8 cellular contexts compared by ENCODE assay signal in the genomic region with DNA sequence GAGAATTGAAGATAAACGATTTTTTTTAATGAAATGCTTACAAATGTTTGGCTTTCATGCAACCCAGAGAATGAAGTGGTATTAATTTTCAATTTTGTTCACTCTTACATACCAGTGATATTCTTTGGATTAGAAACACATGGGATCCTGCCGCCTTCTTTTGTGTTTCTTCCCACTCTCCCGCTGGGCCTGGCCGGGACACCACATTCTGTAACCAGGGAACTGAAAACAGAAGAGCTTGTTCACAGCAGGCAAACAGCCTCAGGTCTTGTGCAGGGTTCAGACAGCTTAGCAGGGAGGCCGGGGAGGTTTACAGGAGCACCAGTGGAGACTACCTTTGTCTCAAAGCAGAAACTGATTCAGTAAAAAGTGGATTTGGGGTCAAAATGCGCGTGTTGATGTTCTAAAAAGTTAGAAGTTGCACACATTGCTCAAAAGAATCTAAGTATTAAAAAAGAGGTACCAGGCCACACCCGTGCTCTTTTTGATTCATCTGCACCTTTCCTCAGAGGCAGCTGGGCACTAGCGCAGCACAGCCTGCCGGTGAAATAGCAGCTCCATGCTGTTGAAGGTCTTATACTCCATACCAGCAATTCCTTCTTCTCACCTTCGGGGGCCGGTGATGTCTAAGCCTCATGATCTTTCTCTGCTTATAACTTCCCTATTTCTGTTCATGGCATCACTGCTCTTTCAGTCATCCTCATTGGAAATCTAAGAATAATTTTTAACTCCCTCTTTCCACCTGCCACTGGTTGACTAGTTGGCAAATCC.
A peak's percentile ranks its signal among the peaks of the same experiment; 100 is the strongest.
DNase-seq lines count a peak whose midpoint lies in the region; ATAC-seq and TF ChIP-seq lines count a peak whose summit lies in the region.
"Had no signal": no experiment of that assay in that cellular context is flagged by ENCODE, and none has a peak within 500 bp of the region (broad histone marks: within the 10 kb centered on the region; RNA-seq: fewer than 3 reads in every experiment).

No MANE protein-coding gene starts in this region.

- no peaks in the 10 kb centered on the region; the same call in 1 of the 2 replicates for H3F3A ChIP-seq in PC-9 (ENCODE audit: insufficient read depth, low read depth)

- no peak overlapping the region for H3K9ac ChIP-seq in HUES48 (ENCODE audit: low read depth, low read length)

- TF ChIP-seq CTCF in foreskin keratinocyte (conservative IDR thresholded peaks at IDR 0.05) (peak; percentile 63), PC-9 (conservative IDR thresholded peaks at IDR 0.05) (no peak), CD14-positive monocyte (IDR thresholded peaks at IDR 0.05) (no peak)

- H3K4me3 ChIP-seq in HUES48 (ENCODE audit: low read depth, low read length) (no peak overlapping the region), PC-9 (no peak overlapping the region)

- ATAC-seq in T-helper 17 cell (no peak), foreskin keratinocyte (peak; percentile 75), HG02852 (IDR thresholded peaks at IDR 0.05; ENCODE audit: unreplicated experiment) (no peak)

- H3K4me1 ChIP-seq in HUES48 (ENCODE audit: control insufficient read depth, insufficient read depth, low read length) (peaks cover 9% of the 10 kb centered on the region; the same call in 1 of the 2 replicates), foreskin keratinocyte (no peaks in the 10 kb centered on the region), PC-9 (replicated peaks; ENCODE audit: insufficient read depth) (no peaks in the 10 kb centered on the region)

- no peaks in the 10 kb centered on the region for H3K9me3 Mint-ChIP-seq in CD14-positive monocyte

- H3K36me3 ChIP-seq in HUES48 (ENCODE audit: control insufficient read depth, insufficient read depth, low read length): peaks cover 59% of the 10 kb centered on the region
- peaks cover 35% of the 10 kb centered on the region for H3K36me3 ChIP-seq in PC-9 (ENCODE audit: low read depth)

- H3K4me3 Mint-ChIP-seq in T-helper 17 cell: no peak overlapping the region
- H3K4me3 Mint-ChIP-seq in CD14-positive monocyte: no peak overlapping the region

- CTCF ChIA-PET in PC-9 (lab: Charles Lee): no interaction called here

- H3K79me2 ChIP-seq in PC-9 (ENCODE audit: low read depth): no peaks in the 10 kb centered on the region

- no peak overlapping the region for H3K4me2 ChIP-seq in PC-9

- no peaks in the 10 kb centered on the region for H3K27me3 Mint-ChIP-seq in T-helper 17 cell
- peaks cover 0 to 3% (median 0%) of the 10 kb centered on the region in 3 donors for H3K27me3 Mint-ChIP-seq in CD14-positive monocyte (ENCODE audit: low read depth in 3 of 3)

- no TSS peak for BruUV-seq in PC-9 (replicated peaks; lab: Mats Ljungman, UMichigan)

- no peaks in the 10 kb centered on the region for H3K27me3 ChIP-seq in HUES48 (ENCODE audit: control insufficient read depth, insufficient read depth, low read length)
- no peaks in the 10 kb centered on the region for H3K27me3 ChIP-seq in foreskin keratinocyte
- no peaks in the 10 kb centered on the region for H3K27me3 ChIP-seq in PC-9 (ENCODE audit: insufficient read depth, low read depth)

- POLR2A ChIA-PET in PC-9 (lab: Charles Lee; ENCODE audit: unreplicated experiment): no interaction called here

- H3K36me3 Mint-ChIP-seq in T-helper 17 cell (ENCODE audit: low read depth): peaks cover 10% of the 10 kb centered on the region
- peaks cover 4 to 12% of the 10 kb centered on the region in 2 donors for H3K36me3 Mint-ChIP-seq in CD14-positive monocyte

- H4K20me1 ChIP-seq in PC-9 (ENCODE audit: insufficient read depth): no peaks in the 10 kb centered on the region

- intact Hi-C loops in PC-9 (cut with micrococcal nuclease; ENCODE audit: unreplicated experiment) (no loop called here), CD14-positive monocyte (cut with micrococcal nuclease) (no loop called here)

- H3K4me1 Mint-ChIP-seq in T-helper 17 cell (no peaks in the 10 kb centered on the region), CD14-positive monocyte (no peaks in the 10 kb centered on the region)

- H3K27ac ChIP-seq in HUES48 (ENCODE audit: low read depth, low read length) (peak overlapping the region; percentile 69), foreskin keratinocyte (no peak overlapping the region), substantia nigra (ENCODE audit: low read depth, low read length, poor library complexity, severe bottlenecking) (peak overlapping the region; percentile 60), PC-9 (no peak overlapping the region)

- DNase-seq in T-helper 17 cell (no peak), foreskin keratinocyte (no peak), substantia nigra (lab: John Stamatoyannopoulos, UW) (peak in 27 of 49 donors; percentile 2 to 66 (median 26)), PC-9 (no peak), CD14-positive monocyte (ENCODE audit: low spot score) (no peak)
- DNase-seq: left cardiac atrium had no signal

- H3K27ac Mint-ChIP-seq in T-helper 17 cell (peak overlapping the region; percentile 21), CD14-positive monocyte (no peak overlapping the region)

- no peaks in the 10 kb centered on the region for H3K9me3 ChIP-seq in HUES48 (ENCODE audit: control insufficient read depth, insufficient read depth, low read length)
- H3K9me3 ChIP-seq in T-helper 17 cell (ENCODE audit: control insufficient read depth, low read length, poor library complexity, severe bottlenecking): no peaks in the 10 kb centered on the region
- H3K9me3 ChIP-seq in PC-9 (ENCODE audit: insufficient read depth, low read depth): no peaks in the 10 kb centered on the region

- H2AFZ ChIP-seq in PC-9: no peak overlapping the region

- H3K9me2 ChIP-seq in PC-9 (ENCODE audit: insufficient read depth): no peaks in the 10 kb centered on the region

Comparison
In these comparisons a context has a peak if more than half of its experiments do, and no peak if none do; other contexts are left out.
1. H3K27ac ChIP-seq: peak in HUES48 (single experiment) and substantia nigra (single experiment); none in foreskin keratinocyte (single experiment) and PC-9 (single experiment).
2. DNase-seq: peak in substantia nigra (27 of 49); none in T-helper 17 cell (0 of 3), foreskin keratinocyte (0 of 2), PC-9 (0 of 2) and CD14-positive monocyte (single experiment).